Comparison of ENCODE assay signal across 20 cellular contexts in genomic region chr1:168008595-168008994, GRCh38.
DNase-seq lines count a peak whose midpoint lies in the region; ATAC-seq, FAIRE-seq and TF ChIP-seq lines count a peak whose summit lies in the region.
"Had no signal": no experiment of that assay in that cellular context is flagged by ENCODE, and none has a peak within 500 bp of the region (broad histone marks: within the 10 kb centered on the region; RNA-seq: fewer than 3 reads in every experiment).

No MANE protein-coding gene starts in this region.

- ATAC-seq in activated T-cell treated with anti-CD3 and anti-CD28 coated beads, Interleukin-2, amount 50 U/mL, for 72 hours (replicated peaks in 1 of 2): no peak
- ATAC-seq in gastroesophageal sphincter: no peak
- ATAC-seq: CD8-positive, alpha-beta T cell; GM23338; HCT116 had no signal

- H3K9me3 Mint-ChIP-seq in activated T-cell treated with anti-CD3 and anti-CD28 coated beads, Interleukin-2, amount 50 U/mL, for 72 hours: no peaks in the 10 kb centered on the region
- H3K9me3 Mint-ChIP-seq in activated T-cell treated with anti-CD3 and anti-CD28 coated beads, Interleukin-2, amount 50 U/mL, for 24 hours: no peaks in the 10 kb centered on the region
- H3K9me3 Mint-ChIP-seq: CD4-positive, CD25-positive, alpha-beta regulatory T cell; CD8-positive, alpha-beta T cell; GM23338; H9 had no signal

- H3K27me3 ChIP-seq in small intestine (ENCODE audit: control insufficient read depth in 2 of 2, insufficient read depth in 2 of 2, low read length in 2 of 2) (no peaks in the 10 kb centered on the region), gastroesophageal sphincter (no peaks in the 10 kb centered on the region)

- H3K27ac ChIP-seq in small intestine (ENCODE audit: low read depth in 1 of 2, low read length in 1 of 2) (no peak overlapping the region), gastroesophageal sphincter (no peak overlapping the region)
- H3K27ac ChIP-seq: C4-2B had no signal

- TF ChIP-seq POLR2A in erythroblast (IDR thresholded peaks at IDR 0.05; ENCODE audit: low read length) (no peak), gastroesophageal sphincter (IDR thresholded peaks at IDR 0.05) (no peak)

- 11 to 70% (median 62%) methylated on average over 5 of the region's 5 CpGs for WGBS in small intestine, 3 donors
- 79 to 88% methylated on average over 3 of the region's 5 CpGs for WGBS in gastroesophageal sphincter (ENCODE audit: low coverage in 1 of 2), 2 donors

- H3K27ac Mint-ChIP-seq in activated T-cell treated with anti-CD3 and anti-CD28 coated beads, Interleukin-2, amount 50 U/mL, for 72 hours: peak overlapping the region; percentile 66
- H3K27ac Mint-ChIP-seq in activated T-cell treated with anti-CD3 and anti-CD28 coated beads, Interleukin-2, amount 50 U/mL, for 24 hours: no peak overlapping the region
- H3K27ac Mint-ChIP-seq: CD8-positive, alpha-beta T cell had no signal

- H3K4me3 ChIP-seq in small intestine (ENCODE audit: low read depth in 1 of 2, low read length in 2 of 2) (no peak overlapping the region), gastroesophageal sphincter (no peak overlapping the region)
- H3K4me3 ChIP-seq: GM23338 had no signal

- no peaks in the 10 kb centered on the region for H3K9me3 ChIP-seq in small intestine (ENCODE audit: control insufficient read depth, low read depth)
- H3K9me3 ChIP-seq in gastroesophageal sphincter: no peaks in the 10 kb centered on the region
- H3K9me3 ChIP-seq: Caco-2 had no signal

- no peak for TF ChIP-seq CTCF in gastroesophageal sphincter (IDR thresholded peaks at IDR 0.05)

- H3K4me1 ChIP-seq in small intestine (ENCODE audit: control insufficient read depth in 2 of 2, insufficient read depth in 1 of 2, low read depth in 1 of 2, low read length in 1 of 2): no peaks in the 10 kb centered on the region
- H3K4me1 ChIP-seq in gastroesophageal sphincter: peaks cover 0 to 10% (median 0%) of the 10 kb centered on the region in 3 donors
- H3K4me1 ChIP-seq: Caco-2 had no signal

- peaks cover 0 to 3% of the 10 kb centered on the region in 2 donors for H3K36me3 ChIP-seq in small intestine (ENCODE audit: control insufficient read depth in 2 of 2, insufficient read depth in 2 of 2, low read length in 2 of 2)
- H3K36me3 ChIP-seq in gastroesophageal sphincter: peaks cover 0 to 57% of the 10 kb centered on the region in 2 donors

- H3K4me1 Mint-ChIP-seq in activated T-cell treated with anti-CD3 and anti-CD28 coated beads, Interleukin-2, amount 50 U/mL, for 72 hours (ENCODE audit: low read depth): no peaks in the 10 kb centered on the region
- H3K4me1 Mint-ChIP-seq in activated T-cell treated with anti-CD3 and anti-CD28 coated beads, Interleukin-2, amount 50 U/mL, for 24 hours (ENCODE audit: low read depth): no peaks in the 10 kb centered on the region

- no peak for FAIRE-seq in small intestine (lab: Jason Lieb, UNC)
- FAIRE-seq: GM12891, GM18507 had no signal

- peaks cover 7 to 19% of the 10 kb centered on the region in 2 donors for H3K36me3 Mint-ChIP-seq in activated T-cell treated with anti-CD3 and anti-CD28 coated beads, Interleukin-2, amount 50 U/mL, for 72 hours (ENCODE audit: insufficient read depth in 2 of 2)
- peaks cover 53% of the 10 kb centered on the region for H3K36me3 Mint-ChIP-seq in activated T-cell treated with anti-CD3 and anti-CD28 coated beads, Interleukin-2, amount 50 U/mL, for 24 hours (ENCODE audit: low read depth)

- DNase-seq in activated T-cell treated with anti-CD3 and anti-CD28 coated beads, Interleukin-2, amount 50 U/mL, for 72 hours: no peak
- no peak for DNase-seq in activated T-cell treated with anti-CD3 and anti-CD28 coated beads, Interleukin-2, amount 50 U/mL, for 24 hours
- peak; percentile 43 to 59 for DNase-seq in erythroblast (lab: John Stamatoyannopoulos, UW)
- DNase-seq in small intestine: peak; percentile 47
- no peak for DNase-seq in C1 segment of cervical spinal cord (lab: John Stamatoyannopoulos, UW)
- no peak for DNase-seq in stimulated activated naive CD4-positive, alpha-beta T cell (lab: John Stamatoyannopoulos, UW)
- DNase-seq: Caco-2; CD4-positive, CD25-positive, alpha-beta regulatory T cell; CD8-positive, alpha-beta T cell; DMS 273 treated with DMSO at 0.1 percent for 48 hours; DMS79; EL; GF-D8; H9 had no signal

- TF ChIP-seq EP300 in gastroesophageal sphincter (IDR thresholded peaks at IDR 0.05): no peak

- no peaks in the 10 kb centered on the region for H3K27me3 Mint-ChIP-seq in activated T-cell treated with anti-CD3 and anti-CD28 coated beads, Interleukin-2, amount 50 U/mL, for 72 hours (ENCODE audit: low read depth)
- no peaks in the 10 kb centered on the region for H3K27me3 Mint-ChIP-seq in activated T-cell treated with anti-CD3 and anti-CD28 coated beads, Interleukin-2, amount 50 U/mL, for 24 hours
- H3K27me3 Mint-ChIP-seq: CD4-positive, CD25-positive, alpha-beta regulatory T cell had no signal

- no peak overlapping the region for H3K4me3 Mint-ChIP-seq in activated T-cell treated with anti-CD3 and anti-CD28 coated beads, Interleukin-2, amount 50 U/mL, for 72 hours
- H3K4me3 Mint-ChIP-seq in activated T-cell treated with anti-CD3 and anti-CD28 coated beads, Interleukin-2, amount 50 U/mL, for 24 hours: no peak overlapping the region
- H3K4me3 Mint-ChIP-seq: CD4-positive, CD25-positive, alpha-beta regulatory T cell; CD8-positive, alpha-beta T cell; GM23338; H9 had no signal

Comparison
In these comparisons a context has a peak if more than half of its experiments do, and no peak if none do; other contexts are left out.
1. DNase-seq: peak in erythroblast (2 of 2) and small intestine (single experiment); none in activated T-cell treated with anti-CD3 and anti-CD28 coated beads, Interleukin-2, amount 50 U/mL, for 72 hours (0 of 2), activated T-cell treated with anti-CD3 and anti-CD28 coated beads, Interleukin-2, amount 50 U/mL, for 24 hours (single experiment), C1 segment of cervical spinal cord (0 of 14) and stimulated activated naive CD4-positive, alpha-beta T cell (0 of 6).